In the genomic region with DNA sequence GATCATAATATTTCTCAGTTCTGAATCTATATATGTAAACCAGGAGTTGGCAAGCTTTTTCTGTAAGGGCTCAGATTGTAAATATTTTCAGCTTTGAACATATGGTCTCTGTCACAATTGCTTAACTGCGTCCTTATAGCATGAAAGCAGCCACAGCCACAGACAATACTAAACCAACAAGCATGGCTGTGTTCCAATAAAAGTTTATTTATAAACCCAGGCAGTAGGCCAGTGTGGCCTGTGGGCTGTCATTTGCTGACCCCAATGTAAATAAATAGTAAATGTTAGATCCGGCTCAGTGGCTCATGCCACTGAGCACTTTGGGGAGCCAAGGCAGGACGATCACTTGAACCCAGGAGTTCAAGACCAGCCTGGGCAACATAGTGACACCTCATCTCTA, we compare ENCODE assay signal across 22 cellular contexts. TPM values are rescaled to one million over a fixed set of nuclear protein-coding genes. Genes with fewer than 3 reads are reported as not detected.
A peak's percentile ranks its signal among the peaks of the same experiment; 100 is the strongest.
DNase-seq lines count a peak whose midpoint lies in the region; ATAC-seq and TF ChIP-seq lines count a peak whose summit lies in the region.
"Had no signal": no experiment of that assay in that cellular context is flagged by ENCODE, and none has a peak within 500 bp of the region (broad histone marks: within the 10 kb centered on the region; RNA-seq: fewer than 3 reads in every experiment).

No MANE protein-coding gene starts in this region.

- H3K27me3 ChIP-seq in duodenal mucosa (ENCODE audit: control insufficient read depth in 1 of 2, insufficient read depth in 2 of 2, low read length in 2 of 2) (no peaks in the 10 kb centered on the region), psoas muscle (ENCODE audit: insufficient read depth in 3 of 3, low read length in 2 of 3) (peaks cover 0 to 10% (median 1%) of the 10 kb centered on the region in 3 donors), Caco-2 (replicated peaks; ENCODE audit: control insufficient read depth, insufficient read depth, low read length) (no peaks in the 10 kb centered on the region)

- BruUV-seq in Caco-2 (replicated peaks; lab: Mats Ljungman, UMichigan): no TSS peak

- peak overlapping the region; percentile 39 to 45 for H3K9ac ChIP-seq in duodenal mucosa (ENCODE audit: low read depth in 1 of 2, low read length in 2 of 2)

- POLR2A ChIA-PET in Caco-2 (lab: Charles Lee): no interaction called here

- 16 to 29% (median 19%) methylated on average over 3 of the region's 3 CpGs for WGBS in psoas muscle, 3 donors

- peak in 3 of 4 donors; percentile 37 to 70 (median 54) for ATAC-seq in psoas muscle
- ATAC-seq: activated T-cell treated with anti-CD3 and anti-CD28 coated beads, Interleukin-2, amount 50 U/mL, for 72 hours; HepG2; left lung had no signal

- no peaks in the 10 kb centered on the region for H3K36me3 Mint-ChIP-seq in Caco-2 (ENCODE audit: insufficient read depth, unreplicated experiment)
- peaks cover 16% of the 10 kb centered on the region for H3K36me3 Mint-ChIP-seq in endothelial cell (ENCODE audit: low read depth, unreplicated experiment)
- H3K36me3 Mint-ChIP-seq: activated naive CD4-positive, alpha-beta T cell treated with anti-CD3 and anti-CD28 coated beads, Interleukin-2, amount 50 U/mL, for 24 hours had no signal

- no peaks in the 10 kb centered on the region for H3K4me1 Mint-ChIP-seq in Caco-2 (ENCODE audit: low read depth, unreplicated experiment)
- no peaks in the 10 kb centered on the region for H3K4me1 Mint-ChIP-seq in endothelial cell (ENCODE audit: unreplicated experiment)
- H3K4me1 Mint-ChIP-seq: activated naive CD4-positive, alpha-beta T cell treated with anti-CD3 and anti-CD28 coated beads, Interleukin-2, amount 50 U/mL, for 24 hours had no signal

- H3K9me3 ChIP-seq in duodenal mucosa (ENCODE audit: control insufficient read depth in 1 of 2, low read length in 2 of 2) (no peaks in the 10 kb centered on the region), psoas muscle (no peaks in the 10 kb centered on the region), Caco-2 (no peaks in the 10 kb centered on the region)
- H3K9me3 ChIP-seq: esophagus squamous epithelium, left lung, suprapubic skin had no signal

- H3K27ac Mint-ChIP-seq in Caco-2 (ENCODE audit: unreplicated experiment): no peak overlapping the region
- no peak overlapping the region for H3K27ac Mint-ChIP-seq in endothelial cell (ENCODE audit: unreplicated experiment)
- H3K27ac Mint-ChIP-seq: activated naive CD4-positive, alpha-beta T cell treated with anti-CD3 and anti-CD28 coated beads, Interleukin-2, amount 50 U/mL, for 24 hours; activated T-cell treated with anti-CD3 and anti-CD28 coated beads, Interleukin-2, amount 50 U/mL, for 72 hours had no signal

- peaks cover 8% of the 10 kb centered on the region in 2 donors for H3K4me1 ChIP-seq in duodenal mucosa (ENCODE audit: control insufficient read depth in 1 of 2, insufficient read depth in 2 of 2, low read length in 2 of 2)
- H3K4me1 ChIP-seq in psoas muscle: peaks cover 8% of the 10 kb centered on the region
- H3K4me1 ChIP-seq in Caco-2: peaks cover 6% of the 10 kb centered on the region; the same call in 1 of the 2 replicates
- H3K4me1 ChIP-seq: esophagus squamous epithelium, left lung, suprapubic skin had no signal

- intact Hi-C loops in psoas muscle (cut with DNase I): no loop called here
- intact Hi-C loops in Caco-2 (cut with micrococcal nuclease; ENCODE audit: unreplicated experiment): no loop called here

- H3K36me3 ChIP-seq in duodenal mucosa (ENCODE audit: control insufficient read depth in 1 of 2, insufficient read depth in 2 of 2, low read length in 2 of 2) (peaks cover 4 to 8% of the 10 kb centered on the region in 2 donors), psoas muscle (ENCODE audit: insufficient read depth in 1 of 2, low read depth in 1 of 2) (no peaks in the 10 kb centered on the region), Caco-2 (ENCODE audit: control insufficient read depth, insufficient read depth, low read length) (no peaks in the 10 kb centered on the region)
- H3K36me3 ChIP-seq: esophagus squamous epithelium, left lung, suprapubic skin had no signal

- no peak overlapping the region for H3K4me3 Mint-ChIP-seq in Caco-2 (ENCODE audit: unreplicated experiment)
- no peak overlapping the region for H3K4me3 Mint-ChIP-seq in endothelial cell (ENCODE audit: unreplicated experiment)
- H3K4me3 Mint-ChIP-seq: activated naive CD4-positive, alpha-beta T cell treated with anti-CD3 and anti-CD28 coated beads, Interleukin-2, amount 50 U/mL, for 24 hours; activated T-cell treated with anti-CD3 and anti-CD28 coated beads, Interleukin-2, amount 50 U/mL, for 72 hours had no signal

- peaks cover 1% of the 10 kb centered on the region for H3K9me3 Mint-ChIP-seq in Caco-2 (ENCODE audit: unreplicated experiment)
- H3K9me3 Mint-ChIP-seq in endothelial cell (ENCODE audit: unreplicated experiment): peaks cover 39% of the 10 kb centered on the region
- H3K9me3 Mint-ChIP-seq: activated naive CD4-positive, alpha-beta T cell treated with anti-CD3 and anti-CD28 coated beads, Interleukin-2, amount 50 U/mL, for 24 hours had no signal

- peak overlapping the region in 1 of 2 donors; percentile 48 for H3K4me3 ChIP-seq in duodenal mucosa (ENCODE audit: low read depth in 1 of 2, low read length in 2 of 2)
- H3K4me3 ChIP-seq in psoas muscle: no peak overlapping the region
- H3K4me3 ChIP-seq in Caco-2 (ENCODE audit: low read depth, low read length): no peak overlapping the region
- H3K4me3 ChIP-seq: esophagus squamous epithelium, left lung, suprapubic skin had no signal

- peaks cover 4% of the 10 kb centered on the region for H3K27me3 Mint-ChIP-seq in Caco-2 (ENCODE audit: insufficient read depth, unreplicated experiment)
- peaks cover 5% of the 10 kb centered on the region for H3K27me3 Mint-ChIP-seq in endothelial cell (ENCODE audit: unreplicated experiment)

- H3K27ac ChIP-seq in duodenal mucosa (ENCODE audit: low read depth, low read length): peak overlapping the region; percentile 66
- no peak overlapping the region for H3K27ac ChIP-seq in psoas muscle
- H3K27ac ChIP-seq: esophagus squamous epithelium, left lung, suprapubic skin had no signal

- TF ChIP-seq CTCF in psoas muscle (IDR thresholded peaks at IDR 0.05) (no peak), Caco-2 (IDR thresholded peaks at IDR 0.05; ENCODE audit: insufficient read depth in 1 of 2, low read depth in 1 of 2, low read length in 1 of 2, severe bottlenecking in 1 of 2, unreplicated experiment in 1 of 2) (no peak), endothelial cell (IDR thresholded peaks at IDR 0.05; ENCODE audit: unreplicated experiment) (no peak)

- DNase-seq in NCI-H1694 treated with DMSO at 0.1 percent for 48 hours (lab: John Stamatoyannopoulos, UW) (peak; percentile 1), NCI-H1694 (lab: John Stamatoyannopoulos, UW) (no peak), MV-4-11 (lab: John Stamatoyannopoulos, UW) (peak; percentile 41), psoas muscle (no peak), Caco-2 (no peak), middle frontal gyrus (ENCODE audit: extremely low spot score, low spot score) (no peak), endothelial cell (ENCODE audit: low spot score) (no peak)
- DNase-seq: activated T-cell treated with anti-CD3 and anti-CD28 coated beads, Interleukin-2, amount 50 U/mL, for 72 hours; effector memory CD4-positive, alpha-beta T cell; esophagus squamous epithelium; left lung; retina had no signal

- CTCF ChIA-PET in Caco-2 (lab: Charles Lee): no interaction called here

RNA-seq across cellular contexts. Expression of gene MYH14, which starts 12.2 kb away (rescaled TPM):
- total RNA-seq in psoas muscle (100 to 1,000 TPM; 164 to 298 (median 192) TPM), Caco-2 (2022) (78.3 and 89.8 TPM in 2 replicates), endothelial cell (ENCODE audit: unreplicated experiment) (not detected)
- polyA plus RNA-seq in psoas muscle: 100 to 1,000 TPM in 1 of 3 donors, 10 to 100 TPM in 2; 55.4 to 154 (median 93.1) TPM
- total RNA-seq: activated CD8-positive, alpha-beta memory T cell treated with anti-CD3 and anti-CD28 coated beads for 36 hours; activated T-cell treated with anti-CD3 and anti-CD28 coated beads, Interleukin-2, amount 50 U/mL, for 72 hours; astrocyte; mononuclear cell had no signal
- polyA plus RNA-seq: BJ had no signal

RNA-seq across cellular contexts. Expression of gene IZUMO2, which starts 28.2 kb away (rescaled TPM):
- not detected for total RNA-seq in psoas muscle
- not detected for polyA plus RNA-seq in psoas muscle
- total RNA-seq in Caco-2 (2022): not detected in 2 replicates
- total RNA-seq in endothelial cell (ENCODE audit: unreplicated experiment): not detected
- total RNA-seq: activated CD8-positive, alpha-beta memory T cell treated with anti-CD3 and anti-CD28 coated beads for 36 hours; activated T-cell treated with anti-CD3 and anti-CD28 coated beads, Interleukin-2, amount 50 U/mL, for 72 hours; astrocyte; cerebellum; esophagus squamous epithelium; HepG2; left lung; mononuclear cell; NCI-H460; suprapubic skin had no signal
- polyA plus RNA-seq: BJ, HepG2 had no signal

Comparison
In these comparisons a context has a peak if more than half of its experiments do, and no peak if none do; other contexts are left out.
1. DNase-seq: peak in NCI-H1694 treated with DMSO at 0.1 percent for 48 hours (single experiment) and MV-4-11 (single experiment); none in NCI-H1694 (single experiment), psoas muscle (0 of 2), Caco-2 (0 of 2), middle frontal gyrus (single experiment) and endothelial cell (single experiment).
2. RNA of gene MYH14, which starts 12.2 kb away (total RNA-seq): 164 to 298 TPM in psoas muscle and 78.3 to 89.8 TPM in Caco-2; not detected in endothelial cell (single experiment); every median in the first group is over 10 times any median in the second.